In the genomic region with DNA sequence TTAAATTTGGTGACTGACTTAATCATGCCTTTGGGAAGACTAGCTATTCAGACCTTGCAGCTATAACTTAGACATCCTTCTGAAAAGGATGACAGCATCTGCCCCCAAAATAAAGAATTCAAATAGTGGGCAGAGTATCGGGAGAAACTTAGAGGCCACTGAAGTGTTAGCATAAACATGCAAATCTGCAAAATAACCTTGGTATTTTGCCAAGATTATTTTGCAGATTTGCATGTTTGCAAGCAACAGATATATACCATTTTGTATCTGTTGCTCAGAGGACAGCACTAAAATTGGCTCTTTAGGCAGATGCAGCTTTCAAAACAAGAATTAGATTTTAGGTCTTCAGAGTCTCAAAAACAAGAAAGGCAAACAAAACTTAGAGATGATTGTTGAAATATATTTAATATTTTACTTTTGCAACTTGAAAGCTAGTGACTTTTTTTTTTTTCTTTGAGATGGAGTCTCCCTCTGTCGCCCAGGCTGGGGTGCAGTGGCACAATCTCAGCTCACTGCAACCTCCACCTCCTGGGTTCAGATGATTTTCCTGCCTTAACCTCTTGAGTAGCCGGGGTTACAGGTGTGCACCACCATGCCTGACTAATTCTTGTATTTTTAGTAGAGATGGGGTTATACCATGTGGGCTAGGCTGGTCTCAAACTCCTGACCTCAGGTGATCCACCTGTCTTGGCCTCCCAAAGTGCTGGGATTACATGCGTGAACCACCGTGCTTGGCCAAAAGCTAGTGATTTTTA, we compare ENCODE assay signal across 16 cellular contexts. TPM values are rescaled to one million over a fixed set of nuclear protein-coding genes. Genes with fewer than 3 reads are reported as not detected.
DNase-seq lines count a peak whose midpoint lies in the region; ATAC-seq and TF ChIP-seq lines count a peak whose summit lies in the region.
"Had no signal": no experiment of that assay in that cellular context is flagged by ENCODE, and none has a peak within 500 bp of the region (broad histone marks: within the 10 kb centered on the region; RNA-seq: fewer than 3 reads in every experiment).

No MANE protein-coding gene starts in this region.

- H3K27me3 ChIP-seq in GM06990 (replicated peaks; ENCODE audit: control insufficient read depth, insufficient read depth, low read length) (no peaks in the 10 kb centered on the region), GM23338 (ENCODE audit: insufficient read depth) (no peaks in the 10 kb centered on the region), neural progenitor cell (no peaks in the 10 kb centered on the region), HAP-1 (ENCODE audit: low read depth) (no peaks in the 10 kb centered on the region)

- no peak overlapping the region for H3K27ac ChIP-seq in GM23338 (ENCODE audit: low read depth)
- peak overlapping the region; percentile 100 for H3K27ac ChIP-seq in OCI-LY7 (ENCODE audit: low read depth, low read length, poor library complexity, severe bottlenecking)
- no peak overlapping the region for H3K27ac ChIP-seq in neural progenitor cell
- H3K27ac ChIP-seq: RWPE1 had no signal

- peak overlapping the region; percentile 4; the same call in 1 of the 2 replicates for H2AFZ ChIP-seq in GM23338
- peak overlapping the region; percentile 88 for H2AFZ ChIP-seq in OCI-LY7 (ENCODE audit: low read length)
- H2AFZ ChIP-seq in neural progenitor cell (replicated peaks): peak overlapping the region; percentile 1

- POLR2A ChIA-PET in OCI-LY7 (lab: Charles Lee): interaction anchor here (0.7 to 6.4 kb wide), 27 partner anchors 10 to 1005 kb away, joined by 3 to 115 read pairs (median 5); partner anchors contain the start of gene KBTBD8

- H3K9me3 Mint-ChIP-seq in GM23338: no peaks in the 10 kb centered on the region; the same call in 2 of the 3 replicates
- no peaks in the 10 kb centered on the region for H3K9me3 Mint-ChIP-seq in neural progenitor cell
- H3K9me3 Mint-ChIP-seq: T-helper 2 cell treated with Interferon-gamma antibody and Interleukin-4, amounts not matched to agents 5 μg/mL and 100 μg/mL, for 36 hours had no signal

- no peak for ATAC-seq in GM23338
- no peak for ATAC-seq in GM21526 (IDR thresholded peaks at IDR 0.05; ENCODE audit: low FRiP score, unreplicated experiment)
- ATAC-seq in stimulated activated naive CD8-positive, alpha-beta T cell treated with anti-CD3 and anti-CD28 coated beads, Interleukin-15, Interleukin-2, amounts not matched to agents 100 U/mL and 50 U/mL, for 24 hours: no peak
- ATAC-seq: T-cell had no signal

- H3K79me2 ChIP-seq in GM23338 (replicated peaks; ENCODE audit: insufficient read depth) (no peaks in the 10 kb centered on the region), OCI-LY7 (ENCODE audit: insufficient read depth, low read depth, low read length) (no peaks in the 10 kb centered on the region), neural progenitor cell (ENCODE audit: low read depth) (no peaks in the 10 kb centered on the region)

- in situ Hi-C loops in HAP-1 (cut with MboI; ENCODE audit: low sequenced_read_pairs): no loop called here

- H3K27me3 Mint-ChIP-seq in GM23338 (ENCODE audit: insufficient read depth, low read depth, poor library complexity) (peaks cover 5% of the 10 kb centered on the region), neural progenitor cell (ENCODE audit: insufficient read depth, low read depth) (no peaks in the 10 kb centered on the region)

- H3K4me1 ChIP-seq in GM23338 (ENCODE audit: insufficient read depth) (no peaks in the 10 kb centered on the region), OCI-LY7 (ENCODE audit: insufficient read depth, low read length, poor library complexity, severe bottlenecking) (peaks cover 54% of the 10 kb centered on the region), neural progenitor cell (peaks cover 13% of the 10 kb centered on the region), HAP-1 (no peaks in the 10 kb centered on the region)

- intact Hi-C loops in OCI-LY7 (cut with micrococcal nuclease; ENCODE audit: unreplicated experiment): loop anchor here (1.0 to 10.0 kb wide), 4 partner anchors 29 to 641 kb away; partner anchors contain the start of gene SUCLG2

- H3K27ac Mint-ChIP-seq in GM23338: no peak overlapping the region
- no peak overlapping the region for H3K27ac Mint-ChIP-seq in neural progenitor cell
- H3K27ac Mint-ChIP-seq: CD4-positive, CD25-positive, alpha-beta regulatory T cell; T-cell; T-helper 2 cell treated with Interferon-gamma antibody and Interleukin-4, amounts not matched to agents 5 μg/mL and 100 μg/mL, for 36 hours had no signal

- TF ChIP-seq CTCF in GM06990 (IDR thresholded peaks at IDR 0.05; ENCODE audit: insufficient read depth, low read length, poor library complexity, severe bottlenecking) (no peak), GM23338 (conservative IDR thresholded peaks at IDR 0.05; ENCODE audit: low read depth in 2 of 2) (0 out of 4 replicates have a peak, but pooled peaks of 1 of the 2 experiments have one; percentile 2), OCI-LY7 (conservative IDR thresholded peaks at IDR 0.05; ENCODE audit: low read length) (peak; percentile 32; the same call in 1 of the 2 replicates), neural progenitor cell (IDR thresholded peaks at IDR 0.05) (no peak)

- H3K4me1 Mint-ChIP-seq in GM23338 (peaks cover 13% of the 10 kb centered on the region; the same call in 2 of the 3 replicates), neural progenitor cell (peaks cover 13% of the 10 kb centered on the region)

- H3K4me3 Mint-ChIP-seq in GM23338 (no peak overlapping the region), neural progenitor cell (no peak overlapping the region)
- H3K4me3 Mint-ChIP-seq: CD4-positive, CD25-positive, alpha-beta regulatory T cell; T-cell; T-helper 2 cell treated with Interferon-gamma antibody and Interleukin-4, amounts not matched to agents 5 μg/mL and 100 μg/mL, for 36 hours had no signal

- H3K4me3 ChIP-seq in GM06990 (replicated peaks; ENCODE audit: low read depth, low read length): no peak overlapping the region
- no peak overlapping the region for H3K4me3 ChIP-seq in GM23338
- H3K4me3 ChIP-seq in OCI-LY7 (ENCODE audit: low read depth, low read length, poor library complexity, severe bottlenecking): peak overlapping the region; percentile 10
- no peak overlapping the region for H3K4me3 ChIP-seq in neural progenitor cell
- H3K4me3 ChIP-seq in HAP-1: no peak overlapping the region

- H3K9me2 ChIP-seq in GM23338 (ENCODE audit: insufficient read depth) (0 out of 2 replicates have a peak, but pooled peaks cover 5% of the 10 kb centered on the region), OCI-LY7 (ENCODE audit: insufficient read depth, low read length) (no peaks in the 10 kb centered on the region)
- H3K9me2 ChIP-seq: SK-N-SH had no signal

- DNase-seq in GM06990 (ENCODE audit: extremely low read depth, insufficient read length): peak; percentile 36
- no peak for DNase-seq in GM23338 (ENCODE audit: low spot score)
- peak; percentile 69 for DNase-seq in OCI-LY7 (ENCODE audit: low spot score)
- no peak for DNase-seq in neural progenitor cell (ENCODE audit: low spot score)
- DNase-seq in HAP-1 (ENCODE audit: low spot score in 2 of 2): no peak
- DNase-seq in stimulated activated naive CD8-positive, alpha-beta T cell treated with anti-CD3 and anti-CD28 coated beads, Interleukin-15, Interleukin-2, amounts not matched to agents 100 U/mL and 50 U/mL, for 24 hours: no peak
- DNase-seq: CD4-positive, CD25-positive, alpha-beta regulatory T cell; KG1; NCI-H1694; NCI-H446; SIG-M5; SK-N-SH; T-cell had no signal

- no peak overlapping the region for H3K9ac ChIP-seq in neural progenitor cell
- H3K9ac ChIP-seq: SK-N-SH had no signal

- H3F3A ChIP-seq in GM23338 (replicated peaks; ENCODE audit: low read depth) (no peaks in the 10 kb centered on the region), neural progenitor cell (ENCODE audit: low read depth) (no peaks in the 10 kb centered on the region)

- no peaks in the 10 kb centered on the region; the same call in 1 of the 3 replicates for H3K36me3 Mint-ChIP-seq in GM23338 (ENCODE audit: low read depth)
- no peaks in the 10 kb centered on the region for H3K36me3 Mint-ChIP-seq in neural progenitor cell
- H3K36me3 Mint-ChIP-seq: CD4-positive, CD25-positive, alpha-beta regulatory T cell had no signal

- CTCF ChIA-PET in OCI-LY7 (lab: Charles Lee; ENCODE audit: unreplicated experiment): interaction anchor here (0.6 to 1.4 kb wide), 6 partner anchors 19 to 413 kb away, joined by 3 to 5 read pairs (median 3); partner anchors contain the start of gene KBTBD8

- H4K20me1 ChIP-seq in GM23338 (replicated peaks; ENCODE audit: insufficient read depth) (no peaks in the 10 kb centered on the region), OCI-LY7 (ENCODE audit: insufficient read depth, low read length) (no peaks in the 10 kb centered on the region), neural progenitor cell (ENCODE audit: low read depth) (no peaks in the 10 kb centered on the region)

- H3K9me3 ChIP-seq in OCI-LY7 (ENCODE audit: low read length): peaks cover 19% of the 10 kb centered on the region
- H3K9me3 ChIP-seq in neural progenitor cell (ENCODE audit: low read depth): no peaks in the 10 kb centered on the region
- H3K9me3 ChIP-seq in HAP-1: no peaks in the 10 kb centered on the region
- H3K9me3 ChIP-seq: SK-N-SH had no signal

- TSS peak; percentile 85 for BruUV-seq in OCI-LY7 (replicated peaks; lab: Mats Ljungman, UMichigan)

- H3K36me3 ChIP-seq in GM06990 (ENCODE audit: control insufficient read depth, insufficient read depth, low read length): no peaks in the 10 kb centered on the region
- H3K36me3 ChIP-seq in GM23338 (ENCODE audit: insufficient read depth): no peaks in the 10 kb centered on the region; the same call in 1 of the 2 replicates
- peaks cover 19% of the 10 kb centered on the region for H3K36me3 ChIP-seq in OCI-LY7 (ENCODE audit: insufficient read depth, low read length)
- H3K36me3 ChIP-seq in neural progenitor cell: no peaks in the 10 kb centered on the region
- H3K36me3 ChIP-seq in HAP-1 (replicated peaks): no peaks in the 10 kb centered on the region

- H3K4me2 ChIP-seq in GM23338: no peak overlapping the region
- H3K4me2 ChIP-seq in OCI-LY7 (ENCODE audit: low read length): peak overlapping the region; percentile 70
- no peak overlapping the region for H3K4me2 ChIP-seq in neural progenitor cell
- H3K4me2 ChIP-seq: SK-N-SH had no signal

TF ChIP-seq in GM23338, 12 proteins besides CTCF, POLR2A, EP300 and RAD21 (continues in another document):
- TF ChIP-seq STAT1 (IDR thresholded peaks at IDR 0.05; ENCODE audit: unreplicated experiment) (no peak), NANOG (IDR thresholded peaks at IDR 0.05; ENCODE audit: borderline replicate concordance) (no peak), EZH2 (IDR thresholded peaks at IDR 0.05; ENCODE audit: low read depth, unreplicated experiment) (no peak), ZNF114 (CRISPR knock-in tag; IDR thresholded peaks at IDR 0.05) (no peak)

RNA-seq across cellular contexts. Expression of gene KBTBD8, which starts 47.8 kb away (rescaled TPM):
- 19.9 and 20.2 TPM in 2 replicates for total RNA-seq in GM23338 (2014; rRNA removed; shearing (Covaris generic))
- 3.0 and 3.5 TPM in 2 replicates for polyA plus RNA-seq in GM23338 (2016; fragmentation: Nextera tagmentation; extraction: Ambion mirVana)
- total RNA-seq in OCI-LY7 (2014; rRNA removed; shearing (Covaris generic)): 16.4 and 18.4 TPM in 2 replicates
- total RNA-seq in OCI-LY7 (2022) (24.8 and 26.3 TPM in 2 replicates), neural progenitor cell (ENCODE audit: low replicate concordance) (5.6 and 8.3 TPM in 2 replicates)

Comparison
In these comparisons a context has a peak if more than half of its experiments do, and no peak if none do; other contexts are left out.
1. DNase-seq: peak in GM06990 (single experiment) and OCI-LY7 (single experiment); none in GM23338 (single experiment), neural progenitor cell (single experiment), HAP-1 (0 of 2) and stimulated activated naive CD8-positive, alpha-beta T cell treated with anti-CD3 and anti-CD28 coated beads, Interleukin-15, Interleukin-2, amounts not matched to agents 100 U/mL and 50 U/mL, for 24 hours (single experiment).
2. H2AFZ ChIP-seq: peak in every context shown above with its lines; median percentile 88 in OCI-LY7; 4 in GM23338; 1 in neural progenitor cell.